In genomic region chr1:1874901-1875300, GRCh38 we compare ENCODE assay signal across 19 cellular contexts. TPM values are rescaled to one million over a fixed set of nuclear protein-coding genes. Genes with fewer than 3 reads are reported as not detected.
DNase-seq lines count a peak whose midpoint lies in the region; ATAC-seq and TF ChIP-seq lines count a peak whose summit lies in the region.
"Had no signal": no experiment of that assay in that cellular context is flagged by ENCODE, and none has a peak within 500 bp of the region (broad histone marks: within the 10 kb centered on the region; RNA-seq: fewer than 3 reads in every experiment).

No MANE protein-coding gene starts in this region.

- WGBS in spleen, 5 donors: 89 to 97% (median 96%) methylated on average over 7 of the region's 7 CpGs
- 93 to 97% methylated on average over 7 of the region's 7 CpGs for WGBS in thyroid gland, 2 donors

- TF ChIP-seq CTCF in RWPE1 (conservative IDR thresholded peaks at IDR 0.05; ENCODE audit: low read depth) (no peak), spleen (IDR thresholded peaks at IDR 0.05 in 8 of 11, conservative IDR thresholded peaks at IDR 0.05 in 3 of 11) (no peak), thyroid gland (IDR thresholded peaks at IDR 0.05) (no peak)

- POLR2A ChIA-PET in RWPE1 (lab: Yijun Ruan, JAX; ENCODE audit: low non-redundant PET): interaction anchor here (0.6 to 0.7 kb wide), 2 partner anchors 11 to 99 kb away, joined by 3 to 4 read pairs; no protein-coding TSS in a partner anchor

- H3K36me3 ChIP-seq in spleen (peaks cover 0 to 72% (median 21%) of the 10 kb centered on the region in 6 donors), thyroid gland (no peaks in the 10 kb centered on the region)

- H3K4me3 Mint-ChIP-seq in activated CD8-positive, alpha-beta memory T cell treated with anti-CD3 and anti-CD28 coated beads, Interleukin-2, amount 10 ng/mL, durations not matched to agents 7 days and 5 days: no peak overlapping the region
- no peak overlapping the region for H3K4me3 Mint-ChIP-seq in immature natural killer cell
- H3K4me3 Mint-ChIP-seq: GM23338 had no signal

- CTCF ChIA-PET in activated CD8-positive, alpha-beta memory T cell treated with anti-CD3 and anti-CD28 coated beads, Interleukin-2, amount 10 ng/mL, durations not matched to agents 7 days and 5 days (lab: Charles Lee): interaction anchor here (1.0 to 1.2 kb wide), 3 partner anchors 17 to 34 kb away, joined by 3 to 4 read pairs (median 3); no protein-coding TSS in a partner anchor
- CTCF ChIA-PET in RWPE1 (lab: Yijun Ruan, JAX): interaction anchor here (0.6 kb wide), 1 partner anchor 196 kb away, joined by 3 read pairs; no protein-coding TSS in a partner anchor

- H3K27me3 ChIP-seq in spleen (replicated peaks in 1 of 7) (no peaks in the 10 kb centered on the region), thyroid gland (no peaks in the 10 kb centered on the region)

- H3K27ac ChIP-seq in RWPE1 (peak overlapping the region; percentile 28), spleen (no peak overlapping the region), thyroid gland (no peak overlapping the region)

- no peaks in the 10 kb centered on the region for H3K9me3 Mint-ChIP-seq in activated CD8-positive, alpha-beta memory T cell treated with anti-CD3 and anti-CD28 coated beads, Interleukin-2, amount 10 ng/mL, durations not matched to agents 7 days and 5 days (ENCODE audit: low read depth)
- no peaks in the 10 kb centered on the region for H3K9me3 Mint-ChIP-seq in immature natural killer cell

- peak overlapping the region; percentile 5 for H3K27ac Mint-ChIP-seq in activated CD8-positive, alpha-beta memory T cell treated with anti-CD3 and anti-CD28 coated beads, Interleukin-2, amount 10 ng/mL, durations not matched to agents 7 days and 5 days
- peak overlapping the region in 5 of 6 donors; percentile 24 to 86 (median 69) for H3K27ac Mint-ChIP-seq in immature natural killer cell
- H3K27ac Mint-ChIP-seq: GM23338 had no signal

- intact Hi-C loops in spleen (cut with DNase I; ENCODE audit: low total_unique reads) (no loop called here), thyroid gland (cut with DNase I) (no loop called here)

- H3K4me1 Mint-ChIP-seq in activated CD8-positive, alpha-beta memory T cell treated with anti-CD3 and anti-CD28 coated beads, Interleukin-2, amount 10 ng/mL, durations not matched to agents 7 days and 5 days: peaks cover 53% of the 10 kb centered on the region
- peaks cover 88 to 92% of the 10 kb centered on the region in 2 donors for H3K4me1 Mint-ChIP-seq in immature natural killer cell

- peaks cover 60% of the 10 kb centered on the region for H3K36me3 Mint-ChIP-seq in activated CD8-positive, alpha-beta memory T cell treated with anti-CD3 and anti-CD28 coated beads, Interleukin-2, amount 10 ng/mL, durations not matched to agents 7 days and 5 days
- peaks cover 3 to 5% (median 4%) of the 10 kb centered on the region in 3 donors for H3K36me3 Mint-ChIP-seq in immature natural killer cell

- TF ChIP-seq POLR2A in spleen (IDR thresholded peaks at IDR 0.05): no peak
- TF ChIP-seq POLR2A in thyroid gland (IDR thresholded peaks at IDR 0.05): no peak

- no peaks in the 10 kb centered on the region for H3K27me3 Mint-ChIP-seq in activated CD8-positive, alpha-beta memory T cell treated with anti-CD3 and anti-CD28 coated beads, Interleukin-2, amount 10 ng/mL, durations not matched to agents 7 days and 5 days
- H3K27me3 Mint-ChIP-seq in immature natural killer cell (ENCODE audit: low read depth in 3 of 3): peaks cover 2 to 12% (median 11%) of the 10 kb centered on the region in 3 donors

- no peak for DNase-seq in activated CD8-positive, alpha-beta memory T cell treated with anti-CD3 and anti-CD28 coated beads, Interleukin-2, amount 10 ng/mL, durations not matched to agents 7 days and 5 days
- no peak for DNase-seq in activated CD8-positive, alpha-beta memory T cell treated with anti-CD3 and anti-CD28 coated beads, Interleukin-2, amount 50 U/mL, for 4 hours
- no peak for DNase-seq in RWPE1 (ENCODE audit: low spot score)
- DNase-seq in immature natural killer cell: no peak
- DNase-seq in spleen: peak; percentile 32
- no peak for DNase-seq in thyroid gland
- DNase-seq in midbrain (lab: John Stamatoyannopoulos, UW): no peak
- DNase-seq in NCI-H226: no peak
- DNase-seq: 8988T, GF-D8, NCI-H1105, NCI-H1694, NCI-H2081 treated with DMSO at 0.1 percent for 48 hours, NCI-H510A, NCI-H774, Right ventricle myocardium superior had no signal

- H3K4me1 ChIP-seq in spleen (peaks cover 39 to 100% (median 93%) of the 10 kb centered on the region in 6 donors), thyroid gland (peaks cover 51 to 56% of the 10 kb centered on the region in 2 donors)

- no peak overlapping the region for H3K4me3 ChIP-seq in spleen
- no peak overlapping the region for H3K4me3 ChIP-seq in thyroid gland (replicated peaks in 1 of 3)
- H3K4me3 ChIP-seq: GM23338, K562 had no signal

- no peak for ATAC-seq in activated CD8-positive, alpha-beta memory T cell treated with anti-CD3 and anti-CD28 coated beads, Interleukin-2, amount 10 ng/mL, durations not matched to agents 7 days and 5 days
- ATAC-seq: GM23338, HCT116, K562 had no signal

- H3K9me3 ChIP-seq in spleen (no peaks in the 10 kb centered on the region), thyroid gland (no peaks in the 10 kb centered on the region)

RNA-seq across cellular contexts. Expression of gene GNB1, which starts 16.0 kb away (rescaled TPM):
- 100 to 1,000 TPM; 426 to 473 TPM for total RNA-seq in activated CD8-positive, alpha-beta memory T cell treated with anti-CD3 and anti-CD28 coated beads, Interleukin-2, amount 10 ng/mL, durations not matched to agents 7 days and 5 days
- polyA plus RNA-seq in immature natural killer cell: 100 to 1,000 TPM in 1 of 3 donors, 10 to 100 TPM in 2; 53.4 to 111 (median 98.7) TPM
- 100 to 1,000 TPM; 186 to 304 (median 273) TPM for total RNA-seq in spleen
- polyA plus RNA-seq in spleen: 100 to 1,000 TPM in 1 of 3 donors, 10 to 100 TPM in 2; 76.0 to 132 (median 95.5) TPM
- 100 to 1,000 TPM; 154 to 200 (median 174) TPM for total RNA-seq in thyroid gland

RNA-seq across cellular contexts. Expression of gene CALML6, which starts 40.2 kb away (rescaled TPM):
- total RNA-seq in activated CD8-positive, alpha-beta memory T cell treated with anti-CD3 and anti-CD28 coated beads, Interleukin-2, amount 10 ng/mL, durations not matched to agents 7 days and 5 days: under 1 TPM in 1 of 2 experiments, not detected in 1; 0.45 TPM
- polyA plus RNA-seq in immature natural killer cell: not detected
- total RNA-seq in spleen: 1 to 10 TPM in 1 of 7 donors, under 1 TPM in 4, not detected in 2; 0.34 to 3.0 (median 0.66) TPM
- 1 to 10 TPM in 1 of 3 donors, under 1 TPM in 2; 0.58 to 1.8 (median 0.85) TPM for polyA plus RNA-seq in spleen
- total RNA-seq in thyroid gland: under 1 TPM in 1 of 4 donors, not detected in 3; 0.13 TPM
- total RNA-seq: K562, Right ventricle myocardium superior had no signal
- polyA plus RNA-seq: GM23338 had no signal

RNA-seq across cellular contexts. Expression of gene TMEM52, which starts 44.2 kb away (rescaled TPM):
- total RNA-seq in activated CD8-positive, alpha-beta memory T cell treated with anti-CD3 and anti-CD28 coated beads, Interleukin-2, amount 10 ng/mL, durations not matched to agents 7 days and 5 days: not detected
- under 1 TPM in 1 of 3 donors, not detected in 2; 0.18 TPM for polyA plus RNA-seq in immature natural killer cell
- 1 to 10 TPM in 6 of 7 donors, not detected in 1; 1.1 to 4.7 (median 1.8) TPM for total RNA-seq in spleen
- polyA plus RNA-seq in spleen: 1 to 10 TPM in 1 of 3 donors, under 1 TPM in 2; 0.35 to 1.9 (median 0.64) TPM
- total RNA-seq in thyroid gland: not detected
